In genomic region chr15:29853211-29853987, GRCh38 we compare ENCODE assay signal across 15 cellular contexts. TPM values are rescaled to one million over a fixed set of nuclear protein-coding genes. Genes with fewer than 3 reads are reported as not detected.
DNase-seq lines count a peak whose midpoint lies in the region; ATAC-seq and TF ChIP-seq lines count a peak whose summit lies in the region.
"Had no signal": no experiment of that assay in that cellular context is flagged by ENCODE, and none has a peak within 500 bp of the region (broad histone marks: within the 10 kb centered on the region; RNA-seq: fewer than 3 reads in every experiment).

No MANE protein-coding gene starts in this region.

- H3K4me1 ChIP-seq in SJSA1 (replicated peaks) = peaks cover 73% of the 10 kb centered on the region
- H3K4me1 ChIP-seq in prostate gland (replicated peaks) = no peaks in the 10 kb centered on the region
- no peaks in the 10 kb centered on the region for H3K4me1 ChIP-seq in gastrocnemius medialis
- H3K4me1 ChIP-seq: BE2C, Caco-2 had no signal

- H3K36me3 ChIP-seq in SJSA1 (no peaks in the 10 kb centered on the region), prostate gland (no peaks in the 10 kb centered on the region), gastrocnemius medialis (no peaks in the 10 kb centered on the region)
- H3K36me3 ChIP-seq: BE2C had no signal

- no peak for TF ChIP-seq POLR2A in prostate gland (IDR thresholded peaks at IDR 0.05)
- no peak for TF ChIP-seq POLR2A in gastrocnemius medialis (IDR thresholded peaks at IDR 0.05)

- no peak overlapping the region for H3K4me3 ChIP-seq in LNCaP clone FGC (ENCODE audit: low read depth, low read length)
- no peak overlapping the region for H3K4me3 ChIP-seq in SJSA1
- no peak overlapping the region for H3K4me3 ChIP-seq in prostate gland
- H3K4me3 ChIP-seq in gastrocnemius medialis = no peak overlapping the region
- H3K4me3 ChIP-seq in dorsolateral prefrontal cortex = no peak overlapping the region
- H3K4me3 ChIP-seq: GM23248 had no signal

- intact Hi-C loops in prostate gland (cut with DNase I) = no loop called here
- intact Hi-C loops in gastrocnemius medialis (cut with DNase I; ENCODE audit: low total_unique reads) = no loop called here
- intact Hi-C loops in dorsolateral prefrontal cortex (cut with DNase I) = no loop called here

- H3K9me3 ChIP-seq in SJSA1 (replicated peaks) (no peaks in the 10 kb centered on the region), prostate gland (no peaks in the 10 kb centered on the region), gastrocnemius medialis (no peaks in the 10 kb centered on the region)
- H3K9me3 ChIP-seq: BE2C, Caco-2 had no signal

- no peak for ATAC-seq in gastrocnemius medialis
- ATAC-seq: HepG2 had no signal

- in situ Hi-C loops in gastrocnemius medialis (cut with MboI; ENCODE audit: low sequenced_read_pairs in 4 of 4) = no loop called here

- H3K27ac ChIP-seq in SJSA1 (peak overlapping the region; percentile 4; the same call in 1 of the 2 replicates), prostate gland (no peak overlapping the region), gastrocnemius medialis (no peak overlapping the region), dorsolateral prefrontal cortex (peak overlapping the region in 12 of 59 donors; percentile 3 to 65 (median 31))
- H3K27ac ChIP-seq: GM23248 had no signal

- 30% methylated on average over 8 of the region's 8 CpGs for WGBS in prostate gland

- H3K27me3 ChIP-seq in SJSA1 (replicated peaks) = no peaks in the 10 kb centered on the region
- no peaks in the 10 kb centered on the region for H3K27me3 ChIP-seq in prostate gland (replicated peaks; ENCODE audit: insufficient read depth)
- H3K27me3 ChIP-seq in gastrocnemius medialis = no peaks in the 10 kb centered on the region
- no peaks in the 10 kb centered on the region for H3K27me3 ChIP-seq in dorsolateral prefrontal cortex
- H3K27me3 ChIP-seq: BE2C had no signal

- TF ChIP-seq CTCF in LNCaP clone FGC (IDR thresholded peaks at IDR 0.05; ENCODE audit: control insufficient read depth, extremely low read depth, insufficient read depth) (no peak), prostate gland (IDR thresholded peaks at IDR 0.05) (no peak), gastrocnemius medialis (IDR thresholded peaks at IDR 0.05 in 4 of 5, conservative IDR thresholded peaks at IDR 0.05 in 1 of 5) (no peak), dorsolateral prefrontal cortex (IDR thresholded peaks at IDR 0.05 in 54 of 56, conservative IDR thresholded peaks at IDR 0.05 in 2 of 56; ENCODE audit: low read depth in 1 of 56, partially characterized antibody in 56 of 56) (no peak)

- DNase-seq in LNCaP clone FGC (ENCODE audit: low read depth) (peak; percentile 97), SJSA1 (ENCODE audit: low read depth in 1 of 2, low spot score in 2 of 2) (no peak), prostate gland (ENCODE audit: low spot score) (peak; percentile 33), gastrocnemius medialis (no peak), dorsolateral prefrontal cortex (no peak), epidermal melanocyte (ENCODE audit: insufficient read length, low spot score) (no peak)
- DNase-seq: ACHN; BE2C; C1 segment of cervical spinal cord; Caco-2; CD4-positive, alpha-beta T cell; GDM1; HCEC 1CT had no signal

RNA-seq across cellular contexts. Expression of gene TJP1, which starts 31.1 kb away (rescaled TPM):
- 47.2 and 70.1 TPM in 2 replicates for total RNA-seq in SJSA1 (2014; rRNA removed; shearing (Covaris generic))
- total RNA-seq in prostate gland (100 to 1,000 TPM in 1 of 2 donors, 10 to 100 TPM in 1; 88.4 to 216 TPM), gastrocnemius medialis (10 to 100 TPM; 33.2 to 47.2 (median 42.9) TPM), dorsolateral prefrontal cortex (100 to 1,000 TPM; 129 to 405 (median 201) TPM)
- total RNA-seq: CD4-positive, alpha-beta T cell had no signal

Comparison
In these comparisons a context has a peak if more than half of its experiments do, and no peak if none do; other contexts are left out.
1. DNase-seq: peak in LNCaP clone FGC (single experiment) and prostate gland (single experiment); none in SJSA1 (0 of 2), gastrocnemius medialis (0 of 2), dorsolateral prefrontal cortex (0 of 10) and epidermal melanocyte (single experiment).